ENCODE assay signal across 43 cellular contexts in the genomic region with DNA sequence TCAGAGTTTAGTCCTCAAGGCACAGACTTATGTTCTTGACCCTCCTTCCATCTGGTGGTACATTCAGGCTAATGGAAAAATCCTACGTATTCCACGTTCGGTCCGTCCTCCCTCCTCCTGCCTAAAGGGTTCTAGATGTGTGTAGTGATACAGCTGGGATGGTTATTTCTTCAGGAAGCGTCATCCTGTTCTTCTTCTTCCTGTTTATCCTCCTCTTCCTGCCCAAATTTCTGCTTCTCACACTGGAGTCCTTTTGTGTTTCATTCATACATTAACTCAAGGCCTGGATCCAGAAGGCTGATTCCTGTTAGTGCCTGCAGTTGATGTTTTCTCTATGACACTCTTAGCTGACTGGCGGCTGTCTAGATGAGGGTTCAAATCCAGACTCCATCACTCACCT. TPM values are rescaled to one million over a fixed set of nuclear protein-coding genes. Genes with fewer than 3 reads are reported as not detected.
"Had no signal": no experiment of that assay in that cellular context is flagged by ENCODE, and none has a peak within 500 bp of the region (broad histone marks: within the 10 kb centered on the region; RNA-seq: fewer than 3 reads in every experiment).

No MANE protein-coding gene starts in this region.

- ATAC-seq: activated CD4-positive, alpha-beta T cell treated with anti-CD3 and anti-CD28 coated beads for 36 hours; activated CD4-positive, CD25-positive, alpha-beta regulatory T cell treated with anti-CD3 and anti-CD28 coated beads, Interleukin-2, amount 50 U/mL, for 24 hours; activated CD8-positive, alpha-beta T cell treated with anti-CD3 and anti-CD28 coated beads for 36 hours; activated naive CD8-positive, alpha-beta T cell treated with anti-CD3 and anti-CD28 coated beads, Interleukin-2, amount 50 U/mL, for 24 hours; activated T-cell treated with anti-CD3 and anti-CD28 coated beads, Interleukin-2, amount 50 U/mL, for 4 hours; activated T-cell treated with anti-CD3 and anti-CD28 coated beads, Interleukin-2, amount 50 U/mL, for 72 hours; activated T-helper 17 cell treated with anti-CD3 and anti-CD28 coated beads, Interleukin-2, amount 50 U/mL, for 72 hours; WTC11 had no signal

- H3K4me3 ChIP-seq: ascending aorta, cardiac muscle cell had no signal

- FAIRE-seq: bronchial epithelial cell, TTC549 had no signal

- DNase-seq: activated CD4-positive, alpha-beta memory T cell treated with anti-CD3 and anti-CD28 coated beads for 36 hours; activated CD4-positive, alpha-beta T cell treated with anti-CD3 and anti-CD28 coated beads for 1 hour; activated CD4-positive, alpha-beta T cell treated with anti-CD3 and anti-CD28 coated beads for 36 hours; activated CD4-positive, alpha-beta T cell treated with anti-CD3 and anti-CD28 coated beads, Interleukin-2, amount 10 ng/mL, durations not matched to agents 24 days and 14 days; activated CD4-positive, alpha-beta T cell treated with anti-CD3 and anti-CD28 coated beads, Interleukin-2, amount 50 U/mL, for 1 hour; activated CD4-positive, alpha-beta T cell treated with anti-CD3 and anti-CD28 coated beads, Interleukin-2, amount 50 U/mL, for 4 hours; activated CD4-positive, CD25-positive, alpha-beta regulatory T cell; activated CD8-positive, alpha-beta memory T cell treated with anti-CD3 and anti-CD28 coated beads, Interleukin-2, amount 50 U/mL, for 4 hours; activated CD8-positive, alpha-beta T cell treated with anti-CD3 and anti-CD28 coated beads for 36 hours; activated effector memory CD4-positive, alpha-beta T cell treated with Interleukin-2 at 50 U/mL for 16 hours; activated gamma-delta T cell; activated naive CD4-positive, alpha-beta T cell treated with anti-CD3 and anti-CD28 coated beads, Interleukin-2, amount 10 ng/mL, durations not matched to agents 7 days and 5 days; activated naive CD4-positive, alpha-beta T cell treated with Interleukin-2 at 50 U/mL for 16 hours; activated naive CD8-positive, alpha-beta T cell treated with anti-CD3 and anti-CD28 coated beads, Interleukin-2, amount 10 ng/mL, durations not matched to agents 7 days and 5 days; activated naive CD8-positive, alpha-beta T cell treated with anti-CD3 and anti-CD28 coated beads, Interleukin-2, amount 50 U/mL, for 24 hours; activated T-cell treated with anti-CD3 and anti-CD28 coated beads for 4 hours; activated T-cell treated with anti-CD3 and anti-CD28 coated beads, Interleukin-2, amount 50 U/mL, for 1 hour; activated T-cell treated with anti-CD3 and anti-CD28 coated beads, Interleukin-2, amount 50 U/mL, for 4 hours; activated T-cell treated with anti-CD3 and anti-CD28 coated beads, Interleukin-2, amount 50 U/mL, for 72 hours; amygdala; anterior cingulate cortex; cerebellar nuclear complex; T-helper 1 cell; T-helper 2 cell; T-helper 9 cell; WERI-Rb-1 had no signal

- H3K4me1 Mint-ChIP-seq: activated CD4-positive, alpha-beta T cell treated with anti-CD3 and anti-CD28 coated beads for 36 hours; activated CD4-positive, alpha-beta T cell treated with anti-CD3 and anti-CD28 coated beads, Interleukin-2, amount 10 ng/mL, durations not matched to agents 24 days and 14 days; activated naive CD4-positive, alpha-beta T cell treated with anti-CD3 and anti-CD28 coated beads, Interleukin-2, amount 10 ng/mL, durations not matched to agents 7 days and 5 days; activated naive CD4-positive, alpha-beta T cell treated with anti-CD3 and anti-CD28 coated beads, Interleukin-2, amount 50 U/mL, for 24 hours; activated naive CD8-positive, alpha-beta T cell treated with anti-CD3 and anti-CD28 coated beads, Interleukin-2, amount 10 ng/mL, durations not matched to agents 7 days and 5 days; activated naive CD8-positive, alpha-beta T cell treated with anti-CD3 and anti-CD28 coated beads, Interleukin-2, amount 50 U/mL, for 24 hours; activated T-helper 17 cell treated with anti-CD3 and anti-CD28 coated beads, Interleukin-2, amount 50 U/mL, for 72 hours; central memory CD8-positive, alpha-beta T cell had no signal

- H3K27ac Mint-ChIP-seq: activated CD4-positive, alpha-beta memory T cell treated with anti-CD3 and anti-CD28 coated beads for 36 hours; activated CD4-positive, alpha-beta T cell treated with anti-CD3 and anti-CD28 coated beads for 36 hours; activated CD4-positive, alpha-beta T cell treated with anti-CD3 and anti-CD28 coated beads, Interleukin-2, amount 10 ng/mL, durations not matched to agents 24 days and 14 days; activated CD8-positive, alpha-beta T cell treated with anti-CD3 and anti-CD28 coated beads for 36 hours; activated naive CD4-positive, alpha-beta T cell treated with anti-CD3 and anti-CD28 coated beads, Interleukin-2, amount 10 ng/mL, durations not matched to agents 7 days and 5 days; activated naive CD4-positive, alpha-beta T cell treated with anti-CD3 and anti-CD28 coated beads, Interleukin-2, amount 50 U/mL, for 24 hours; activated naive CD8-positive, alpha-beta T cell; activated naive CD8-positive, alpha-beta T cell treated with anti-CD3 and anti-CD28 coated beads, Interleukin-2, amount 10 ng/mL, durations not matched to agents 7 days and 5 days; activated naive CD8-positive, alpha-beta T cell treated with anti-CD3 and anti-CD28 coated beads, Interleukin-2, amount 50 U/mL, for 24 hours; activated T-cell treated with anti-CD3 and anti-CD28 coated beads, Interleukin-2, amount 50 U/mL, for 72 hours; activated T-helper 1 cell treated with anti-CD3 and anti-CD28 coated beads, Interleukin-12 subunit alpha, Interleukin-12 subunit beta, Interleukin-2, Interleukin-4 antibody, amounts not matched to agents 30 ng/mL and 10 ng/mL and 1 ng/mL, durations not matched to agents 14 hours and 24 hours and 36 hours; activated T-helper 17 cell treated with anti-CD3 and anti-CD28 coated beads, Interleukin-2, amount 50 U/mL, for 72 hours; brain; T-helper 1 cell treated with Interleukin-12 subunit alpha and Interleukin-12 subunit beta and Interleukin-4 antibody, amounts not matched to agents 30 μg/mL and 1 μg/mL, for 36 hours; T-helper 2 cell treated with Interferon-gamma antibody and Interleukin-4, amounts not matched to agents 5 μg/mL and 100 μg/mL, for 36 hours; WTC11 had no signal

- H3K36me3 Mint-ChIP-seq: activated CD4-positive, alpha-beta memory T cell treated with anti-CD3 and anti-CD28 coated beads for 36 hours; activated naive CD4-positive, alpha-beta T cell treated with anti-CD3 and anti-CD28 coated beads, Interleukin-2, amount 10 ng/mL, durations not matched to agents 7 days and 5 days; activated naive CD4-positive, alpha-beta T cell treated with anti-CD3 and anti-CD28 coated beads, Interleukin-2, amount 50 U/mL, for 24 hours; activated naive CD8-positive, alpha-beta T cell; activated naive CD8-positive, alpha-beta T cell treated with anti-CD3 and anti-CD28 coated beads, Interleukin-2, amount 10 ng/mL, durations not matched to agents 7 days and 5 days; brain; WTC11 had no signal

- H3K27me3 ChIP-seq: ascending aorta, cardiac muscle cell had no signal

- H3K9me3 Mint-ChIP-seq: activated CD4-positive, alpha-beta memory T cell treated with anti-CD3 and anti-CD28 coated beads for 36 hours; activated CD4-positive, alpha-beta T cell treated with anti-CD3 and anti-CD28 coated beads, Interleukin-2, amount 10 ng/mL, durations not matched to agents 24 days and 14 days; activated CD8-positive, alpha-beta T cell treated with anti-CD3 and anti-CD28 coated beads for 36 hours; activated naive CD4-positive, alpha-beta T cell treated with anti-CD3 and anti-CD28 coated beads, Interleukin-2, amount 10 ng/mL, durations not matched to agents 7 days and 5 days; activated naive CD4-positive, alpha-beta T cell treated with anti-CD3 and anti-CD28 coated beads, Interleukin-2, amount 50 U/mL, for 24 hours; activated naive CD8-positive, alpha-beta T cell treated with anti-CD3 and anti-CD28 coated beads, Interleukin-2, amount 10 ng/mL, durations not matched to agents 7 days and 5 days; activated naive CD8-positive, alpha-beta T cell treated with anti-CD3 and anti-CD28 coated beads, Interleukin-2, amount 50 U/mL, for 24 hours; activated T-cell treated with anti-CD3 and anti-CD28 coated beads, Interleukin-2, amount 50 U/mL, for 4 hours; activated T-cell treated with anti-CD3 and anti-CD28 coated beads, Interleukin-2, amount 50 U/mL, for 72 hours; activated T-helper 1 cell treated with anti-CD3 and anti-CD28 coated beads, Interleukin-12 subunit alpha, Interleukin-12 subunit beta, Interleukin-2, Interleukin-4 antibody, amounts not matched to agents 30 ng/mL and 10 ng/mL and 1 ng/mL, durations not matched to agents 14 hours and 24 hours and 36 hours; activated T-helper 17 cell treated with anti-CD3 and anti-CD28 coated beads, Interleukin-2, amount 50 U/mL, for 72 hours; central memory CD8-positive, alpha-beta T cell; T-helper 1 cell treated with Interleukin-12 subunit alpha and Interleukin-12 subunit beta and Interleukin-4 antibody, amounts not matched to agents 30 μg/mL and 1 μg/mL, for 36 hours; T-helper 2 cell treated with Interferon-gamma antibody and Interleukin-4, amounts not matched to agents 5 μg/mL and 100 μg/mL, for 36 hours had no signal

- H3K9me3 ChIP-seq: ascending aorta had no signal

- H3K27ac ChIP-seq: ascending aorta, cardiac muscle cell, WERI-Rb-1 had no signal

- H3K4me1 ChIP-seq: ascending aorta had no signal

- H3K36me3 ChIP-seq: ascending aorta, cardiac muscle cell, WERI-Rb-1 had no signal

- H3K4me3 Mint-ChIP-seq: activated CD4-positive, alpha-beta memory T cell treated with anti-CD3 and anti-CD28 coated beads for 36 hours; activated CD4-positive, alpha-beta T cell treated with anti-CD3 and anti-CD28 coated beads for 36 hours; activated CD4-positive, alpha-beta T cell treated with anti-CD3 and anti-CD28 coated beads, Interleukin-2, amount 10 ng/mL, durations not matched to agents 24 days and 14 days; activated CD8-positive, alpha-beta T cell treated with anti-CD3 and anti-CD28 coated beads for 36 hours; activated naive CD4-positive, alpha-beta T cell treated with anti-CD3 and anti-CD28 coated beads, Interleukin-2, amount 10 ng/mL, durations not matched to agents 7 days and 5 days; activated naive CD4-positive, alpha-beta T cell treated with anti-CD3 and anti-CD28 coated beads, Interleukin-2, amount 50 U/mL, for 24 hours; activated naive CD8-positive, alpha-beta T cell; activated naive CD8-positive, alpha-beta T cell treated with anti-CD3 and anti-CD28 coated beads, Interleukin-2, amount 10 ng/mL, durations not matched to agents 7 days and 5 days; activated naive CD8-positive, alpha-beta T cell treated with anti-CD3 and anti-CD28 coated beads, Interleukin-2, amount 50 U/mL, for 24 hours; activated T-cell treated with anti-CD3 and anti-CD28 coated beads, Interleukin-2, amount 50 U/mL, for 4 hours; activated T-cell treated with anti-CD3 and anti-CD28 coated beads, Interleukin-2, amount 50 U/mL, for 72 hours; activated T-helper 1 cell treated with anti-CD3 and anti-CD28 coated beads, Interleukin-12 subunit alpha, Interleukin-12 subunit beta, Interleukin-2, Interleukin-4 antibody, amounts not matched to agents 30 ng/mL and 10 ng/mL and 1 ng/mL, durations not matched to agents 14 hours and 24 hours and 36 hours; activated T-helper 17 cell treated with anti-CD3 and anti-CD28 coated beads, Interleukin-2, amount 50 U/mL, for 72 hours; brain; central memory CD8-positive, alpha-beta T cell; T-helper 1 cell treated with Interleukin-12 subunit alpha and Interleukin-12 subunit beta and Interleukin-4 antibody, amounts not matched to agents 30 μg/mL and 1 μg/mL, for 36 hours; T-helper 2 cell treated with Interferon-gamma antibody and Interleukin-4, amounts not matched to agents 5 μg/mL and 100 μg/mL, for 36 hours; WTC11 had no signal

RNA-seq across cellular contexts. Expression of a gene that starts 16.8 kb away (rescaled TPM):
- total RNA-seq: activated CD4-positive, alpha-beta memory T cell treated with anti-CD3 and anti-CD28 coated beads for 36 hours; activated CD4-positive, alpha-beta T cell treated with anti-CD3 and anti-CD28 coated beads for 36 hours; activated CD4-positive, alpha-beta T cell treated with anti-CD3 and anti-CD28 coated beads, Interleukin-2, amount 10 ng/mL, durations not matched to agents 24 days and 14 days; activated CD8-positive, alpha-beta memory T cell treated with anti-CD3 and anti-CD28 coated beads for 36 hours; activated CD8-positive, alpha-beta T cell treated with anti-CD3 and anti-CD28 coated beads for 36 hours; activated naive CD8-positive, alpha-beta T cell treated with anti-CD3 and anti-CD28 coated beads, Interleukin-2, amount 10 ng/mL, durations not matched to agents 7 days and 5 days; activated T-cell treated with anti-CD3 and anti-CD28 coated beads, Interleukin-2, amount 50 U/mL, for 4 hours; activated T-cell treated with anti-CD3 and anti-CD28 coated beads, Interleukin-2, amount 50 U/mL, for 72 hours; activated T-helper 1 cell treated with anti-CD3 and anti-CD28 coated beads, Interleukin-12 subunit alpha, Interleukin-12 subunit beta, Interleukin-2, Interleukin-4 antibody, amounts not matched to agents 30 ng/mL and 10 ng/mL and 1 ng/mL, durations not matched to agents 14 hours and 24 hours and 36 hours; activated T-helper 17 cell treated with anti-CD3 and anti-CD28 coated beads, Interleukin-2, amount 50 U/mL, for 72 hours; ascending aorta; bronchial epithelial cell; cardiac muscle cell; chondrocyte had no signal
- polyA plus RNA-seq: adipose tissue, cardiac muscle cell had no signal

RNA-seq across cellular contexts. Expression of a gene that starts 50.6 kb away (rescaled TPM):
- total RNA-seq: activated CD4-positive, alpha-beta memory T cell treated with anti-CD3 and anti-CD28 coated beads for 36 hours; activated CD4-positive, alpha-beta T cell treated with anti-CD3 and anti-CD28 coated beads for 36 hours; activated CD4-positive, alpha-beta T cell treated with anti-CD3 and anti-CD28 coated beads, Interleukin-2, amount 10 ng/mL, durations not matched to agents 24 days and 14 days; activated CD8-positive, alpha-beta memory T cell treated with anti-CD3 and anti-CD28 coated beads for 36 hours; activated CD8-positive, alpha-beta T cell treated with anti-CD3 and anti-CD28 coated beads for 36 hours; activated naive CD8-positive, alpha-beta T cell treated with anti-CD3 and anti-CD28 coated beads, Interleukin-2, amount 10 ng/mL, durations not matched to agents 7 days and 5 days; activated T-cell treated with anti-CD3 and anti-CD28 coated beads, Interleukin-2, amount 50 U/mL, for 4 hours; activated T-cell treated with anti-CD3 and anti-CD28 coated beads, Interleukin-2, amount 50 U/mL, for 72 hours; activated T-helper 1 cell treated with anti-CD3 and anti-CD28 coated beads, Interleukin-12 subunit alpha, Interleukin-12 subunit beta, Interleukin-2, Interleukin-4 antibody, amounts not matched to agents 30 ng/mL and 10 ng/mL and 1 ng/mL, durations not matched to agents 14 hours and 24 hours and 36 hours; activated T-helper 17 cell treated with anti-CD3 and anti-CD28 coated beads, Interleukin-2, amount 50 U/mL, for 72 hours; ascending aorta; bronchial epithelial cell; cardiac muscle cell; chondrocyte; WTC11 had no signal
- polyA plus RNA-seq: adipose tissue, cardiac muscle cell had no signal
